1 cellular context compared by ENCODE assay signal in genomic region chr1:28886731-28887417, GRCh38.
TF ChIP-seq lines count a peak whose summit lies in the region.

No MANE protein-coding gene starts in this region.

TF ChIP-seq in HepG2, 621 proteins besides CTCF, POLR2A, EP300 and RAD21 (continued from another document and continues in another):
- TF ChIP-seq ZFP36 (IDR thresholded peaks at IDR 0.05; ENCODE audit: borderline replicate concordance, low read depth, low read length, partially characterized antibody) (no peak), NR1H2 (CRISPR knock-in tag; IDR thresholded peaks at IDR 0.05; ENCODE audit: borderline replicate concordance, low read depth) (no peak), FOXA3 (CRISPR knock-in tag; IDR thresholded peaks at IDR 0.05) (0 out of 2 replicates have a peak, but pooled peaks have one; percentile 16), SNRNP70 (IDR thresholded peaks at IDR 0.05; ENCODE audit: low read depth, low read length) (no peak), ZEB1 (IDR thresholded peaks at IDR 0.05; ENCODE audit: insufficient replicate concordance, low read depth) (no peak), ZNF510 (CRISPR knock-in tag; IDR thresholded peaks at IDR 0.05; ENCODE audit: low read depth) (no peak), YEATS4 (CRISPR knock-in tag; IDR thresholded peaks at IDR 0.05; ENCODE audit: borderline replicate concordance) (peak; percentile 39; the same call in 1 of the 2 replicates), ZBTB42 (CRISPR knock-in tag; IDR thresholded peaks at IDR 0.05) (no peak), KDM4B (CRISPR knock-in tag; IDR thresholded peaks at IDR 0.05) (no peak), POGK (CRISPR knock-in tag; conservative IDR thresholded peaks at IDR 0.05) (peak; percentile 83; the same call in 1 of the 2 replicates), ZBTB46 (CRISPR knock-in tag; IDR thresholded peaks at IDR 0.05; ENCODE audit: borderline replicate concordance) (no peak), SOX5 (CRISPR knock-in tag; IDR thresholded peaks at IDR 0.05; ENCODE audit: borderline replicate concordance) (no peak), ARID2 (CRISPR knock-in tag; IDR thresholded peaks at IDR 0.05; ENCODE audit: borderline replicate concordance) (no peak), ZSCAN29 (CRISPR knock-in tag; conservative IDR thresholded peaks at IDR 0.05) (no peak), ZNF580 (CRISPR knock-in tag; IDR thresholded peaks at IDR 0.05; ENCODE audit: borderline replicate concordance, low read depth) (no peak), CCDC6 (CRISPR knock-in tag; IDR thresholded peaks at IDR 0.05) (no peak), ZNF720 (CRISPR knock-in tag; IDR thresholded peaks at IDR 0.05) (no peak), NBN (conservative IDR thresholded peaks at IDR 0.05) (no peak), EEA1 (CRISPR knock-in tag; IDR thresholded peaks at IDR 0.05; ENCODE audit: borderline replicate concordance) (no peak), ZHX2 (IDR thresholded peaks at IDR 0.05; ENCODE audit: low read depth) (no peak), ZHX2 (CRISPR knock-in tag; IDR thresholded peaks at IDR 0.05; ENCODE audit: borderline replicate concordance) (no peak), ZNF615 (CRISPR knock-in tag; IDR thresholded peaks at IDR 0.05; ENCODE audit: borderline replicate concordance) (no peak), RORA (CRISPR knock-in tag; IDR thresholded peaks at IDR 0.05) (no peak), SIX4 (CRISPR knock-in tag; IDR thresholded peaks at IDR 0.05) (no peak), LRRFIP1 (CRISPR knock-in tag; conservative IDR thresholded peaks at IDR 0.05) (no peak), ZHX1 (CRISPR knock-in tag; IDR thresholded peaks at IDR 0.05; ENCODE audit: low read depth) (no peak), ATM (IDR thresholded peaks at IDR 0.05; ENCODE audit: borderline replicate concordance) (no peak), ZSCAN9 (CRISPR knock-in tag; IDR thresholded peaks at IDR 0.05; ENCODE audit: borderline replicate concordance) (no peak), THAP7 (CRISPR knock-in tag; IDR thresholded peaks at IDR 0.05) (no peak), ZBTB1 (CRISPR knock-in tag; IDR thresholded peaks at IDR 0.05; ENCODE audit: borderline replicate concordance) (no peak), BRF2 (CRISPR knock-in tag; IDR thresholded peaks at IDR 0.05) (no peak), NR2F2 (IDR thresholded peaks at IDR 0.05; ENCODE audit: borderline replicate concordance, low read depth) (no peak), ISX (CRISPR knock-in tag; conservative IDR thresholded peaks at IDR 0.05) (no peak), TAF15 (IDR thresholded peaks at IDR 0.05; ENCODE audit: low read depth, low read length, poor library complexity, severe bottlenecking) (no peak), KLF6 (CRISPR knock-in tag; IDR thresholded peaks at IDR 0.05) (no peak; the same call in 1 of the 2 replicates), MATR3 (CRISPR knock-in tag; IDR thresholded peaks at IDR 0.05) (no peak), ZNF101 (CRISPR knock-in tag; IDR thresholded peaks at IDR 0.05; ENCODE audit: borderline replicate concordance, low read depth) (no peak), ZSCAN20 (CRISPR knock-in tag; IDR thresholded peaks at IDR 0.05; ENCODE audit: borderline replicate concordance) (no peak), RARA (CRISPR knock-in tag; IDR thresholded peaks at IDR 0.05) (no peak), CHCHD3 (CRISPR knock-in tag; IDR thresholded peaks at IDR 0.05) (no peak), ZBTB44 (CRISPR knock-in tag; IDR thresholded peaks at IDR 0.05) (0 out of 2 replicates have a peak, but pooled peaks have one; percentile 33), CERS6 (CRISPR knock-in tag; IDR thresholded peaks at IDR 0.05) (no peak), RFX5 (IDR thresholded peaks at IDR 0.05; ENCODE audit: low read depth, low read length) (no peak), MTF2 (CRISPR knock-in tag; IDR thresholded peaks at IDR 0.05; ENCODE audit: borderline replicate concordance) (no peak), ZNF460 (CRISPR knock-in tag; IDR thresholded peaks at IDR 0.05; ENCODE audit: borderline replicate concordance) (no peak), MAFG (CRISPR knock-in tag; IDR thresholded peaks at IDR 0.05) (no peak), ZNF749 (CRISPR knock-in tag; IDR thresholded peaks at IDR 0.05; ENCODE audit: borderline replicate concordance) (no peak)
